Comparison of ENCODE assay signal across 15 cellular contexts in genomic region chr12:120791669-120792176, GRCh38.
"Had no signal": no experiment of that assay in that cellular context is flagged by ENCODE, and none has a peak within 500 bp of the region (broad histone marks: within the 10 kb centered on the region; RNA-seq: fewer than 3 reads in every experiment).

No MANE protein-coding gene starts in this region.

- H3K27ac Mint-ChIP-seq: activated CD4-positive, alpha-beta T cell treated with anti-CD3 and anti-CD28 coated beads, Interleukin-2, amount 10 ng/mL, durations not matched to agents 7 days and 5 days; activated CD8-positive, alpha-beta memory T cell treated with anti-CD3 and anti-CD28 coated beads, Interleukin-2, amount 10 ng/mL, durations not matched to agents 7 days and 5 days; progenitor cell of endocrine pancreas; stimulated activated memory B cell treated with anti-CD40 and anti-IgM and Interleukin-4, amounts not matched to agents 10 μg/mL and 1 μg/mL and 100 μg/mL, for 72 hours had no signal

- H3K27ac ChIP-seq: breast epithelium, esophagus squamous epithelium, foreskin keratinocyte, right lobe of liver had no signal

- H3K4me1 ChIP-seq: breast epithelium, esophagus squamous epithelium, foreskin keratinocyte, right lobe of liver had no signal

- H3K27me3 Mint-ChIP-seq: activated CD4-positive, alpha-beta T cell treated with anti-CD3 and anti-CD28 coated beads, Interleukin-2, amount 10 ng/mL, durations not matched to agents 7 days and 5 days; activated CD8-positive, alpha-beta memory T cell treated with anti-CD3 and anti-CD28 coated beads, Interleukin-2, amount 10 ng/mL, durations not matched to agents 7 days and 5 days; progenitor cell of endocrine pancreas; stimulated activated memory B cell treated with anti-CD40 and anti-IgM and Interleukin-4, amounts not matched to agents 10 μg/mL and 1 μg/mL and 100 μg/mL, for 72 hours had no signal

- H3K27me3 ChIP-seq: breast epithelium, esophagus squamous epithelium, foreskin keratinocyte, right lobe of liver, spleen, transverse colon had no signal

- H3K4me3 ChIP-seq: breast epithelium, esophagus squamous epithelium, right lobe of liver, spleen, transverse colon had no signal

- H3K36me3 ChIP-seq: breast epithelium had no signal

- H3K4me3 Mint-ChIP-seq: activated CD4-positive, alpha-beta T cell treated with anti-CD3 and anti-CD28 coated beads, Interleukin-2, amount 10 ng/mL, durations not matched to agents 7 days and 5 days; activated CD8-positive, alpha-beta memory T cell treated with anti-CD3 and anti-CD28 coated beads, Interleukin-2, amount 10 ng/mL, durations not matched to agents 7 days and 5 days; stimulated activated memory B cell treated with anti-CD40 and anti-IgM and Interleukin-4, amounts not matched to agents 10 μg/mL and 1 μg/mL and 100 μg/mL, for 72 hours had no signal

- H3K9me3 ChIP-seq: right lobe of liver had no signal

- DNase-seq: activated CD4-positive, alpha-beta T cell treated with anti-CD3 and anti-CD28 coated beads, Interleukin-2, amount 10 ng/mL, durations not matched to agents 7 days and 5 days; activated CD8-positive, alpha-beta memory T cell treated with anti-CD3 and anti-CD28 coated beads, Interleukin-2, amount 10 ng/mL, durations not matched to agents 7 days and 5 days; activated naive CD4-positive, alpha-beta T cell treated with anti-CD3 and anti-CD28 coated beads, Interleukin-2, amount 50 U/mL, for 16 hours; esophagus squamous epithelium; foreskin keratinocyte; head of caudate nucleus; occipital lobe; right lobe of liver; SK-N-SH; spleen; stimulated activated CD4-positive, alpha-beta T cell treated with anti-CD3 and anti-CD28 coated beads, Interleukin-1b, Interleukin-23, amount 100 ng/mL, for 48 hours; transverse colon had no signal

- ATAC-seq: activated CD8-positive, alpha-beta memory T cell treated with anti-CD3 and anti-CD28 coated beads, Interleukin-2, amount 10 ng/mL, durations not matched to agents 7 days and 5 days; foreskin keratinocyte; stimulated activated memory B cell treated with anti-CD40 and anti-IgM and Interleukin-4, amounts not matched to agents 10 μg/mL and 1 μg/mL and 100 μg/mL, for 72 hours had no signal
